ENCODE assay signal across 14 cellular contexts in genomic region chr1:162564762-162565218, GRCh38. TPM values are rescaled to one million over a fixed set of nuclear protein-coding genes. Genes with fewer than 3 reads are reported as not detected.
DNase-seq lines count a peak whose midpoint lies in the region; TF ChIP-seq lines count a peak whose summit lies in the region.
"Had no signal": no experiment of that assay in that cellular context is flagged by ENCODE, and none has a peak within 500 bp of the region (broad histone marks: within the 10 kb centered on the region; RNA-seq: fewer than 3 reads in every experiment).

No MANE protein-coding gene starts in this region.

- no peaks in the 10 kb centered on the region for H3K9me3 ChIP-seq in Karpas-422 (ENCODE audit: low read length)
- H3K9me3 ChIP-seq: neutrophil had no signal

- peaks cover 51% of the 10 kb centered on the region for H3K4me1 Mint-ChIP-seq in brain

- H3K4me2 ChIP-seq in Karpas-422 (ENCODE audit: low read depth, low read length, poor library complexity, severe bottlenecking): peak overlapping the region; percentile 12

- H3K27ac Mint-ChIP-seq in brain: peak overlapping the region in 1 of 5 experiments; percentile 17

- peaks cover 38% of the 10 kb centered on the region for H3K4me1 ChIP-seq in Karpas-422 (ENCODE audit: low read length)

- peaks cover 0 to 3% (median 0%) of the 10 kb centered on the region in 5 experiments for H3K9me3 Mint-ChIP-seq in brain

- H3K27me3 Mint-ChIP-seq in brain: peaks cover 3% of the 10 kb centered on the region

- H3K27ac ChIP-seq in C4-2B (peak overlapping the region; percentile 61), Karpas-422 (ENCODE audit: low read length) (no peak overlapping the region)
- H3K27ac ChIP-seq: neutrophil had no signal

- H3K36me3 ChIP-seq in Karpas-422 (ENCODE audit: insufficient read depth, low read length): peaks cover 19% of the 10 kb centered on the region; the same call in 1 of the 2 replicates
- H3K36me3 ChIP-seq: neutrophil had no signal

- H3K9ac ChIP-seq in Karpas-422 (ENCODE audit: low read length): no peak overlapping the region

- H2AFZ ChIP-seq in Karpas-422 (ENCODE audit: low read length): no peak overlapping the region

- H4K20me1 ChIP-seq in Karpas-422 (ENCODE audit: insufficient read depth, low read depth, low read length): no peaks in the 10 kb centered on the region

- peak overlapping the region; percentile 15 to 89 (median 60) for H3K4me3 Mint-ChIP-seq in brain

- H3K9me2 ChIP-seq in Karpas-422 (replicated peaks; ENCODE audit: insufficient read depth, low read length): no peaks in the 10 kb centered on the region

- H3K79me2 ChIP-seq in Karpas-422 (ENCODE audit: low read length): peaks cover 81% of the 10 kb centered on the region

- H3K36me3 Mint-ChIP-seq in brain: peaks cover 35% of the 10 kb centered on the region

- DNase-seq in Karpas-422: no peak
- peak; percentile 20 for DNase-seq in kidney tubule cell (ENCODE audit: low spot score)
- no peak for DNase-seq in stimulated activated naive CD4-positive, alpha-beta T cell treated with Interleukin-2 at 50 U/mL for 16 hours (lab: John Stamatoyannopoulos, UW)
- no peak for DNase-seq in HuH-7.5 (ENCODE audit: low spot score)
- DNase-seq in islet precursor cell: no peak
- DNase-seq in central memory CD4-positive, alpha-beta T cell: no peak
- DNase-seq: cerebellar nuclear complex, GF-D8, left cardiac atrium, MV-4-11, NCI-H524 had no signal

- no peak; the same call in 1 of the 2 replicates for TF ChIP-seq CTCF in C4-2B (conservative IDR thresholded peaks at IDR 0.05)
- TF ChIP-seq CTCF in brain (conservative IDR thresholded peaks at IDR 0.05): no peak

- no peak overlapping the region for H3K4me3 ChIP-seq in Karpas-422 (ENCODE audit: low read length)

- H3K27me3 ChIP-seq in Karpas-422 (ENCODE audit: low read length): no peaks in the 10 kb centered on the region
- H3K27me3 ChIP-seq: neutrophil had no signal

RNA-seq across cellular contexts. Expression of gene UAP1, which starts 3.3 kb away (rescaled TPM):
- total RNA-seq in Karpas-422 (2014; rRNA removed; shearing (Covaris generic); ENCODE audit: low replicate concordance): 44.1 and 58.9 TPM in 2 replicates
- 34.8 TPM for polyA plus RNA-seq in brain (ENCODE audit: insufficient read depth, low read depth, low replicate concordance)
